Comparison of ENCODE assay signal across 9 cellular contexts in genomic region chr15:57537072-57537471, GRCh38. TPM values are rescaled to one million over a fixed set of nuclear protein-coding genes. Genes with fewer than 3 reads are reported as not detected.
DNase-seq lines count a peak whose midpoint lies in the region; ATAC-seq and TF ChIP-seq lines count a peak whose summit lies in the region.
"Had no signal": no experiment of that assay in that cellular context is flagged by ENCODE, and none has a peak within 500 bp of the region (broad histone marks: within the 10 kb centered on the region; RNA-seq: fewer than 3 reads in every experiment).

No MANE protein-coding gene starts in this region.

- no peaks in the 10 kb centered on the region for H3K27me3 ChIP-seq in BLaER1

- H3K27ac ChIP-seq in BLaER1 (no peak overlapping the region), mesodermal cell (ENCODE audit: low read depth, low read length, severe bottlenecking) (peak overlapping the region; percentile 24)

- H3K4me3 Mint-ChIP-seq in activated CD8-positive, alpha-beta T cell treated with anti-CD3 and anti-CD28 coated beads for 36 hours, result no peak overlapping the region
- no peak overlapping the region for H3K4me3 Mint-ChIP-seq in CD14-positive monocyte
- H3K4me3 Mint-ChIP-seq: dendritic cell treated with granulocyte-macrophage colony-stimulating factor and Interleukin-4, amounts not matched to agents 40 ng/mL and 50 ng/mL, for 4 days had no signal

- H3K27ac Mint-ChIP-seq in activated CD8-positive, alpha-beta T cell treated with anti-CD3 and anti-CD28 coated beads for 36 hours, result no peak overlapping the region
- H3K27ac Mint-ChIP-seq in CD14-positive monocyte, result no peak overlapping the region
- H3K27ac Mint-ChIP-seq: dendritic cell treated with granulocyte-macrophage colony-stimulating factor and Interleukin-4, amounts not matched to agents 40 ng/mL and 50 ng/mL, for 4 days had no signal

- H3K4me1 Mint-ChIP-seq in activated CD8-positive, alpha-beta T cell treated with anti-CD3 and anti-CD28 coated beads for 36 hours (ENCODE audit: low read depth), result no peaks in the 10 kb centered on the region
- no peaks in the 10 kb centered on the region for H3K4me1 Mint-ChIP-seq in CD14-positive monocyte

- intact Hi-C loops in activated CD8-positive, alpha-beta T cell treated with anti-CD3 and anti-CD28 coated beads for 36 hours (cut with micrococcal nuclease), result no loop called here
- intact Hi-C loops in CD14-positive monocyte (cut with micrococcal nuclease), result no loop called here

- peaks cover 6% of the 10 kb centered on the region for H3K9me3 ChIP-seq in BLaER1
- peaks cover 5% of the 10 kb centered on the region for H3K9me3 ChIP-seq in mesodermal cell (ENCODE audit: control insufficient read depth, low read length)

- peaks cover 11% of the 10 kb centered on the region for H3K27me3 Mint-ChIP-seq in activated CD8-positive, alpha-beta T cell treated with anti-CD3 and anti-CD28 coated beads for 36 hours
- peaks cover 0 to 3% (median 2%) of the 10 kb centered on the region in 3 donors for H3K27me3 Mint-ChIP-seq in CD14-positive monocyte (ENCODE audit: low read depth in 3 of 3)

- TF ChIP-seq CTCF in NB4 (IDR thresholded peaks at IDR 0.05; ENCODE audit: low read depth, low read length) (no peak), CD14-positive monocyte (IDR thresholded peaks at IDR 0.05) (no peak)
- TF ChIP-seq CTCF in activated CD8-positive, alpha-beta T cell treated with anti-CD3 and anti-CD28 coated beads for 36 hours (IDR thresholded peaks at IDR 0.05), result no peak

- H3K36me3 ChIP-seq in BLaER1 (no peaks in the 10 kb centered on the region), mesodermal cell (ENCODE audit: control insufficient read depth, insufficient read depth, low read length) (peaks cover 87% of the 10 kb centered on the region)

- no peak for ATAC-seq in activated CD8-positive, alpha-beta T cell treated with anti-CD3 and anti-CD28 coated beads for 36 hours

- H4K20me1 ChIP-seq in BLaER1, result no peaks in the 10 kb centered on the region

- H3K4me2 ChIP-seq in BLaER1, result peak overlapping the region; percentile 51

- POLR2A ChIA-PET in activated CD8-positive, alpha-beta T cell treated with anti-CD3 and anti-CD28 coated beads for 36 hours (lab: Charles Lee), result no interaction called here

- H3K36me3 Mint-ChIP-seq in activated CD8-positive, alpha-beta T cell treated with anti-CD3 and anti-CD28 coated beads for 36 hours (ENCODE audit: low read depth), result no peaks in the 10 kb centered on the region
- no peaks in the 10 kb centered on the region for H3K36me3 Mint-ChIP-seq in CD14-positive monocyte

- WGBS in mesodermal cell (ENCODE audit: insufficient coverage in 2 of 2), 2 experiments, result 83 to 90% methylated on average over 4 to 5 of the region's 7 CpGs

- H3K9ac ChIP-seq in BLaER1, result no peak overlapping the region

- CTCF ChIA-PET in activated CD8-positive, alpha-beta T cell treated with anti-CD3 and anti-CD28 coated beads for 36 hours (lab: Charles Lee), result interaction anchor here (1.5 to 1.7 kb wide), 2 partner anchors 9 to 196 kb away, joined by 5 to 10 read pairs; no protein-coding TSS in a partner anchor

- H3K4me3 ChIP-seq in BLaER1 (no peak overlapping the region), NB4 (ENCODE audit: low read depth, low read length) (no peak overlapping the region), mesodermal cell (ENCODE audit: extremely low read depth, insufficient read depth, low read length, poor library complexity, severe bottlenecking) (no peak overlapping the region)

- DNase-seq in NB4 (ENCODE audit: low read depth), result peak; percentile 68
- peak; percentile 92 for DNase-seq in astrocyte of the hippocampus (ENCODE audit: low read depth, low spot score)
- no peak for DNase-seq in activated CD8-positive, alpha-beta T cell treated with anti-CD3 and anti-CD28 coated beads for 36 hours
- no peak for DNase-seq in effector CD8-positive, alpha-beta T cell (lab: John Stamatoyannopoulos, UW)
- DNase-seq in CD14-positive monocyte (ENCODE audit: low spot score), result no peak
- DNase-seq in HPDE6-E6E7 (ENCODE audit: extremely low spot score), result no peak

- H3K9me3 Mint-ChIP-seq in activated CD8-positive, alpha-beta T cell treated with anti-CD3 and anti-CD28 coated beads for 36 hours, result no peaks in the 10 kb centered on the region
- peaks cover 0 to 9% (median 0%) of the 10 kb centered on the region in 7 donors for H3K9me3 Mint-ChIP-seq in CD14-positive monocyte

- peaks cover 56% of the 10 kb centered on the region for H3K4me1 ChIP-seq in BLaER1
- peaks cover 19% of the 10 kb centered on the region for H3K4me1 ChIP-seq in mesodermal cell (ENCODE audit: control insufficient read depth, insufficient read depth, low read length, poor library complexity, severe bottlenecking)

- no peak for TF ChIP-seq POLR2A in NB4 (IDR thresholded peaks at IDR 0.05; ENCODE audit: extremely low read depth, insufficient read length)

RNA-seq across cellular contexts. Expression of gene MYZAP, which starts 54.6 kb away (rescaled TPM):
- polyA plus RNA-seq in mesodermal cell (2013, experiment 1 of 2), result 12.3 TPM
- 7.7 TPM for polyA plus RNA-seq in mesodermal cell (2013, experiment 2 of 2)
- total RNA-seq in activated CD8-positive, alpha-beta T cell treated with anti-CD3 and anti-CD28 coated beads for 36 hours, result not detected
- under 1 TPM; 0.12 to 0.13 TPM for polyA plus RNA-seq in CD14-positive monocyte

Comparison
In these comparisons a context has a peak if more than half of its experiments do, and no peak if none do; other contexts are left out.
1. DNase-seq: peak in NB4 (single experiment) and astrocyte of the hippocampus (single experiment); none in activated CD8-positive, alpha-beta T cell treated with anti-CD3 and anti-CD28 coated beads for 36 hours (single experiment), effector CD8-positive, alpha-beta T cell (single experiment), CD14-positive monocyte (single experiment) and HPDE6-E6E7 (single experiment).